In genomic region chr2:20207051-20207450, GRCh38 we compare ENCODE assay signal across 12 cellular contexts. TPM values are rescaled to one million over a fixed set of nuclear protein-coding genes. Genes with fewer than 3 reads are reported as not detected.
DNase-seq lines count a peak whose midpoint lies in the region; ATAC-seq, FAIRE-seq and TF ChIP-seq lines count a peak whose summit lies in the region.
"Had no signal": no experiment of that assay in that cellular context is flagged by ENCODE, and none has a peak within 500 bp of the region (broad histone marks: within the 10 kb centered on the region; RNA-seq: fewer than 3 reads in every experiment).

No MANE protein-coding gene starts in this region.

- H3K9me3 Mint-ChIP-seq in H9, result no peaks in the 10 kb centered on the region; a peak in 1 of 5 replicates
- H3K9me3 Mint-ChIP-seq: nephron had no signal

- no peak overlapping the region for H3K56ac ChIP-seq in H9 (ENCODE audit: insufficient read length, low read depth, low read length)

- H3K36me3 Mint-ChIP-seq in H9 (ENCODE audit: insufficient read depth in 1 of 3, low read depth in 3 of 3), result peaks cover 18 to 22% (median 21%) of the 10 kb centered on the region in 3 experiments

- no peak overlapping the region for H2AK5ac ChIP-seq in H9 (ENCODE audit: insufficient read length, low read length)

- no peak overlapping the region for H2BK15ac ChIP-seq in H9 (ENCODE audit: low read depth, low read length)

- TF ChIP-seq POLR2A in erythroblast (IDR thresholded peaks at IDR 0.05; ENCODE audit: low read length), result no peak

- peak overlapping the region in 2 of 3 experiments; percentile 15 to 83; a peak in 2 of 7 replicates for H3K27ac Mint-ChIP-seq in H9

- H3K4me2 ChIP-seq in H9 (ENCODE audit: insufficient read depth, insufficient read length, low read length), result no peak overlapping the region

- no peaks in the 10 kb centered on the region for H3K27me3 ChIP-seq in H9 (ENCODE audit: insufficient read depth, low read length)
- H3K27me3 ChIP-seq in small intestine (ENCODE audit: control insufficient read depth in 2 of 2, insufficient read depth in 2 of 2, low read length in 2 of 2), result no peaks in the 10 kb centered on the region

- H3K27ac ChIP-seq in H9 (ENCODE audit: insufficient read length, low read depth, low read length) (no peak overlapping the region), small intestine (ENCODE audit: low read depth in 1 of 2, low read length in 1 of 2) (peak overlapping the region; percentile 33 to 51)

- ATAC-seq in GM18861 (IDR thresholded peaks at IDR 0.05; ENCODE audit: unreplicated experiment), result peak; percentile 53

- WGBS in H9 (ENCODE audit: extremely low coverage, insufficient read length, low lambda C conversion rate), result no CpG with 5 or more reads among the region's 5 CpGs
- WGBS in small intestine, 3 donors, result 55 to 64% (median 60%) methylated on average over 5 of the region's 5 CpGs

- no peak overlapping the region for H4K8ac ChIP-seq in H9 (replicated peaks; ENCODE audit: insufficient read length, low read depth, low read length)

- no peak overlapping the region for H3K4ac ChIP-seq in H9 (ENCODE audit: low read depth, low read length)

- no peak overlapping the region for H3K18ac ChIP-seq in H9 (ENCODE audit: insufficient read length, low read depth, low read length)

- no peaks in the 10 kb centered on the region for H3K27me3 Mint-ChIP-seq in H9 (ENCODE audit: low read depth)

- H3K9me3 ChIP-seq in H9 (ENCODE audit: control insufficient read depth, low read depth, low read length) (no peaks in the 10 kb centered on the region), small intestine (ENCODE audit: control insufficient read depth, low read depth) (no peaks in the 10 kb centered on the region)

- no peak overlapping the region for H3K4me3 Mint-ChIP-seq in H9
- H3K4me3 Mint-ChIP-seq: nephron had no signal

- no peak for TF ChIP-seq CTCF in H9 (conservative IDR thresholded peaks at IDR 0.05)

- H2AFZ ChIP-seq in H9 (ENCODE audit: low read length), result no peak overlapping the region

- H3K4me3 ChIP-seq in small intestine (ENCODE audit: low read depth in 1 of 2, low read length in 2 of 2), result no peak overlapping the region

- peaks cover 0 to 14% of the 10 kb centered on the region in 2 donors for H3K36me3 ChIP-seq in small intestine (ENCODE audit: control insufficient read depth in 2 of 2, insufficient read depth in 2 of 2, low read length in 2 of 2)

- H3K23me2 ChIP-seq in H9 (ENCODE audit: insufficient read length, low read depth, low read length, poor library complexity, severe bottlenecking), result no peaks in the 10 kb centered on the region

- H2BK20ac ChIP-seq in H9 (ENCODE audit: low read depth, low read length, poor library complexity, severe bottlenecking), result no peak overlapping the region

- H3T11ph ChIP-seq in H9 (ENCODE audit: low read length), result no peak overlapping the region

- no peak overlapping the region for H2BK12ac ChIP-seq in H9 (ENCODE audit: insufficient read length, low read depth, low read length)

- no peak for FAIRE-seq in small intestine (lab: Jason Lieb, UNC)
- FAIRE-seq: astrocyte had no signal

- H3K9ac ChIP-seq in H9 (ENCODE audit: extremely low read depth, insufficient read length, low read length), result no peak overlapping the region

- H3K4me1 Mint-ChIP-seq in H9, result peaks cover 15 to 21% of the 10 kb centered on the region in 2 experiments

- H4K91ac ChIP-seq in H9 (ENCODE audit: insufficient read length, low read depth, low read length), result no peak overlapping the region

- no peak overlapping the region for H3K23ac ChIP-seq in H9 (ENCODE audit: insufficient read length, low read depth, low read length)

- peaks cover 2% of the 10 kb centered on the region; the same call in 1 of the 2 replicates for H3K79me2 ChIP-seq in H9 (ENCODE audit: insufficient read depth, low read length)

- H4K5ac ChIP-seq in H9 (ENCODE audit: insufficient read length, low read depth, low read length), result no peak overlapping the region

- H2BK120ac ChIP-seq in H9 (ENCODE audit: low read depth, low read length, poor library complexity, severe bottlenecking), result no peak overlapping the region

- H3K4me1 ChIP-seq in H9 (ENCODE audit: insufficient read depth, low read length) (no peaks in the 10 kb centered on the region), small intestine (ENCODE audit: control insufficient read depth in 2 of 2, insufficient read depth in 1 of 2, low read depth in 1 of 2, low read length in 1 of 2) (peaks cover 7% of the 10 kb centered on the region in 2 donors)

- peaks cover 2% of the 10 kb centered on the region for H4K20me1 ChIP-seq in H9 (ENCODE audit: control insufficient read depth, insufficient read depth, insufficient read length)

- no peak overlapping the region for H3K14ac ChIP-seq in H9 (ENCODE audit: insufficient read depth, low read length)

- DNase-seq in H9, result no peak
- peak; percentile 39 for DNase-seq in MV-4-11 (lab: John Stamatoyannopoulos, UW)
- no peak for DNase-seq in small intestine
- no peak for DNase-seq in 8988T
- no peak for DNase-seq in HCEC 1CT
- DNase-seq in erythroblast (lab: John Stamatoyannopoulos, UW), result no peak
- DNase-seq in stimulated activated naive CD4-positive, alpha-beta T cell treated with Interleukin-2 at 50 U/mL for 16 hours (lab: John Stamatoyannopoulos, UW), result no peak
- DNase-seq: NCI-H748 treated with DMSO at 0.1 percent for 48 hours had no signal

- no peak overlapping the region for H2BK5ac ChIP-seq in H9 (ENCODE audit: insufficient read length, low read length)

- H3K79me1 ChIP-seq in H9 (ENCODE audit: insufficient read depth, low read depth, low read length, poor library complexity, severe bottlenecking), result peaks cover 4% of the 10 kb centered on the region

RNA-seq across cellular contexts. Expression of gene SDC1, which starts 17.9 kb away (rescaled TPM):
- 22.3 and 25.1 TPM in 2 replicates for total RNA-seq in H9 (2021)
- 10 to 100 TPM; 36.9 to 89.9 (median 38.9) TPM for polyA plus RNA-seq in small intestine
- total RNA-seq: T-helper 1 cell treated with Interleukin-12 subunit alpha and Interleukin-12 subunit beta and Interleukin-4 antibody, amounts not matched to agents 30 ng/mL and 1 ng/mL, for 36 hours had no signal
